1 cellular context compared by ENCODE assay signal in the genomic region with DNA sequence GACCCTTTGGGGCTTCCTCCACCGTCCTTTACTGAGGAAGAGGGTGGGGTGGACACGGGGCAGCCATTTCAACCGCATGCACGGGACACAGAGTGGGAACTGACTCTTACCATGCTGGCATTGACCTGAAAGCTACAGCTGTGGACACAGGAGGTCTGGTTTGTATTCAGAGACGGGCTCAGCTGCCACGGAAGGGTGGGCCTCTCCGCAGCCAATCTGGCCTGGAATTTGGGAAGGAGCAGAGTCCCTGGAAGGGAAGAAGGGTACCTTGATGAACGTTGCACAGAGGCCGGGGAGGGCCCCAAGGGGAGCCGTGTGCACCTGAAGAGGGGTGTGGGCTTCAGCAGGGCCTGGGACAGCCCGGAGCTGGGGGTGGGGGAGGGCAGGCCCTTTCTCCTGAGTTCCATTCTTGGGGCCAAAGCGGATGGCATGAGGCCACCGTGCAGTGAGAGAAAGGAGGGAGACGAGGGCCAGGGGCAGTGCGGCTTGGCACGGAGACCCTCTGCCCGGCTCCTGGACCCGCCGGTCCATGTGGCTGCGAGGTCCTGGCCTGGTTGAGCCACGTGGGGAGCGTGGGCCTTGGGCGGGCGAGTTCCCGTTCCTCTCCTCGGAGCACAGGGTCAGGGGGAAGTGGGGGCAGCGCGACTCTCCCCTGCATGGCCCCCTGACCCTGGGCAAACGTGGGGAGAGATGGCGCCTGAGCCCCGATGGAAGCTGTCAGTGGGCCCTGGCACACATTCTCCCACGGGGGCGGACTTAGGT.
TF ChIP-seq lines count a peak whose summit lies in the region.

No MANE protein-coding gene starts in this region.

TF ChIP-seq in A549, 52 proteins besides CTCF, POLR2A, EP300 and RAD21 (continued from another document):
- TF ChIP-seq E2F6 (IDR thresholded peaks at IDR 0.05; ENCODE audit: borderline replicate concordance, low read depth) (no peak), POLR2AphosphoS2 (conservative IDR thresholded peaks at IDR 0.05; ENCODE audit: low read length) (no peak; the same call in 1 of the 2 replicates), ZFP36 (IDR thresholded peaks at IDR 0.05; ENCODE audit: borderline replicate concordance, partially characterized antibody) (no peak), HES2 (IDR thresholded peaks at IDR 0.05) (no peak), FOSL2 (IDR thresholded peaks at IDR 0.05) (no peak), FOSL2 (CRISPR knock-in tag; IDR thresholded peaks at IDR 0.05) (no peak), ZC3H11A (IDR thresholded peaks at IDR 0.05) (no peak), HOXB13 (CRISPR knock-in tag; IDR thresholded peaks at IDR 0.05; ENCODE audit: low read depth) (no peak), NR3C1 (IDR thresholded peaks at IDR 0.05) (no peak), MAX (IDR thresholded peaks at IDR 0.05) (peak; percentile 45; the same call in 1 of the 2 replicates), TFCP2L1 (CRISPR knock-in tag; IDR thresholded peaks at IDR 0.05) (0 out of 2 replicates have a peak, but pooled peaks have one; percentile 39), NFE2L2 (conservative IDR thresholded peaks at IDR 0.05; ENCODE audit: low read length) (no peak), PHF8 (IDR thresholded peaks at IDR 0.05; ENCODE audit: borderline replicate concordance, low read depth) (no peak), PBX3 (IDR thresholded peaks at IDR 0.05) (peak; percentile 67; the same call in 1 of the 2 replicates), CHD2 (IDR thresholded peaks at IDR 0.05; ENCODE audit: low read length, partially characterized antibody) (no peak), RFX5 (IDR thresholded peaks at IDR 0.05) (no peak), ZSCAN20 (CRISPR knock-in tag; IDR thresholded peaks at IDR 0.05) (no peak), HOXA7 (CRISPR knock-in tag; IDR thresholded peaks at IDR 0.05) (peak; percentile 91)
- TF ChIP-seq, protein P1, sequence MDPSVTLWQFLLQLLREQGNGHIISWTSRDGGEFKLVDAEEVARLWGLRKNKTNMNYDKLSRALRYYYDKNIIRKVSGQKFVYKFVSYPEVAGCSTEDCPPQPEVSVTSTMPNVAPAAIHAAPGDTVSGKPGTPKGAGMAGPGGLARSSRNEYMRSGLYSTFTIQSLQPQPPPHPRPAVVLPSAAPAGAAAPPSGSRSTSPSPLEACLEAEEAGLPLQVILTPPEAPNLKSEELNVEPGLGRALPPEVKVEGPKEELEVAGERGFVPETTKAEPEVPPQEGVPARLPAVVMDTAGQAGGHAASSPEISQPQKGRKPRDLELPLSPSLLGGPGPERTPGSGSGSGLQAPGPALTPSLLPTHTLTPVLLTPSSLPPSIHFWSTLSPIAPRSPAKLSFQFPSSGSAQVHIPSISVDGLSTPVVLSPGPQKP (IDR thresholded peaks at IDR 0.05; ENCODE audit: low read depth, low read length), result no peak
- TF ChIP-seq, protein P2, sequence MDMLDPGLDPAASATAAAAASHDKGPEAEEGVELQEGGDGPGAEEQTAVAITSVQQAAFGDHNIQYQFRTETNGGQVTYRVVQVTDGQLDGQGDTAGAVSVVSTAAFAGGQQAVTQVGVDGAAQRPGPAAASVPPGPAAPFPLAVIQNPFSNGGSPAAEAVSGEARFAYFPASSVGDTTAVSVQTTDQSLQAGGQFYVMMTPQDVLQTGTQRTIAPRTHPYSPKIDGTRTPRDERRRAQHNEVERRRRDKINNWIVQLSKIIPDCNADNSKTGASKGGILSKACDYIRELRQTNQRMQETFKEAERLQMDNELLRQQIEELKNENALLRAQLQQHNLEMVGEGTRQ (IDR thresholded peaks at IDR 0.05), result no peak
TF ChIP-seq in A549: peak in this region for 6.
